Comparison of ENCODE assay signal across 10 cellular contexts in the genomic region with DNA sequence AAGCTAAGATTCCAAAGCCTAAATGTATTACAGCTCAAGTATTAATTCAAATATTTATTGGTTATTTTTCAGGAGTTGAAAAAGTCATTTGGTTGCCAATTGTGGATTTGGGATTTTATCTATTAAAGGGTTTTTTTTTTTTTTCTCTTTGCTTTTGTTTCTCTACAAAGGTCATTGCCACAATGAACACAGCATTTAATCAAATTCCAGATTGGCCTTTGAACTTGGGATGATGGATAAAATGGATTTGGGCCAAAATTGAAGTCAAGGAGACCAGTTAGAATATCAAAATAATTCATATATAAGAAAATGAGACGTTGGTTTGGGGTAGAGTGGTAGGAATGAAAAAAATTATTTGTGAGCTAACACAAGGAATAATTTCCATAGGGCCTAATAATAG. TPM values are rescaled to one million over a fixed set of nuclear protein-coding genes. Genes with fewer than 3 reads are reported as not detected.
"Had no signal": no experiment of that assay in that cellular context is flagged by ENCODE, and none has a peak within 500 bp of the region (broad histone marks: within the 10 kb centered on the region; RNA-seq: fewer than 3 reads in every experiment).

No MANE protein-coding gene starts in this region.

- DNase-seq: IMR-90, KBM-7, KG1 had no signal

- H3K9ac ChIP-seq: KMS-11 had no signal

- H3K4me3 ChIP-seq: K562 had no signal

- H3K4me2 ChIP-seq: KMS-11 had no signal

- ATAC-seq: K562 had no signal

- H3K27ac ChIP-seq: HL-60, KMS-11 had no signal

- FAIRE-seq: HTR-8/SVneo, K562 had no signal

RNA-seq across cellular contexts. Expression of gene LIPN, which starts 9.6 kb away (rescaled TPM):
- total RNA-seq: HT-29, HT1080, IMR-90, K562 had no signal
- polyA plus RNA-seq: IMR-90, K562 had no signal

RNA-seq across cellular contexts. Expression of gene LIPM, which starts 33.1 kb away (rescaled TPM):
- total RNA-seq: HT-29, HT1080, IMR-90, K562 had no signal
- polyA plus RNA-seq: IgD-negative memory B cell, IMR-90, K562 had no signal
